Comparison of ENCODE assay signal across 11 cellular contexts in genomic region chr21:45318146-45318555, GRCh38. TPM values are rescaled to one million over a fixed set of nuclear protein-coding genes. Genes with fewer than 3 reads are reported as not detected.
DNase-seq lines count a peak whose midpoint lies in the region; ATAC-seq lines count a peak whose summit lies in the region.
"Had no signal": no experiment of that assay in that cellular context is flagged by ENCODE, and none has a peak within 500 bp of the region (broad histone marks: within the 10 kb centered on the region; RNA-seq: fewer than 3 reads in every experiment).

No MANE protein-coding gene starts in this region.

- H3K4ac ChIP-seq in mesenchymal stem cell (ENCODE audit: low read depth in 1 of 2, low read length in 2 of 2) = peak overlapping the region; percentile 97 to 99

- H3K27me3 ChIP-seq in HUES6 (ENCODE audit: control insufficient read depth, insufficient read depth, low read length) (no peaks in the 10 kb centered on the region), duodenal mucosa (ENCODE audit: control insufficient read depth in 1 of 2, insufficient read depth in 2 of 2, low read length in 2 of 2) (peaks cover 0 to 4% of the 10 kb centered on the region in 2 donors), mesenchymal stem cell (ENCODE audit: control insufficient read depth in 1 of 2, insufficient read depth in 1 of 2, low read length in 2 of 2) (peaks cover 0 to 14% of the 10 kb centered on the region in 2 experiments), stomach smooth muscle (ENCODE audit: control insufficient read depth in 1 of 2, insufficient read depth in 2 of 2, low read length in 2 of 2) (no peaks in the 10 kb centered on the region)

- H3K4me1 ChIP-seq in HUES6 (ENCODE audit: control insufficient read depth, insufficient read depth, low read length) = peaks cover 36% of the 10 kb centered on the region
- peaks cover 14 to 19% of the 10 kb centered on the region in 2 donors for H3K4me1 ChIP-seq in duodenal mucosa (ENCODE audit: control insufficient read depth in 1 of 2, insufficient read depth in 2 of 2, low read length in 2 of 2)
- peaks cover 42% of the 10 kb centered on the region for H3K4me1 ChIP-seq in mesenchymal stem cell (ENCODE audit: control insufficient read depth, insufficient read depth, low read depth, low read length)
- peaks cover 44% of the 10 kb centered on the region for H3K4me1 ChIP-seq in stomach smooth muscle (ENCODE audit: control insufficient read depth, insufficient read depth, low read length)
- H3K4me1 ChIP-seq: foreskin keratinocyte had no signal

- H3K27ac ChIP-seq in HUES6 (ENCODE audit: low read depth, low read length) = peak overlapping the region; percentile 49; the same call in 1 of the 2 replicates
- H3K27ac ChIP-seq in duodenal mucosa (ENCODE audit: low read depth, low read length) = peak overlapping the region; percentile 75
- no peak overlapping the region for H3K27ac ChIP-seq in mesenchymal stem cell (ENCODE audit: low read length, poor library complexity, severe bottlenecking)
- peak overlapping the region; percentile 55 for H3K27ac ChIP-seq in stomach smooth muscle (ENCODE audit: low read length)
- H3K27ac ChIP-seq: foreskin keratinocyte had no signal

- H3K18ac ChIP-seq in mesenchymal stem cell (ENCODE audit: low read depth in 1 of 2, low read length in 2 of 2) = peak overlapping the region; percentile 93 to 99

- H3K23ac ChIP-seq in mesenchymal stem cell (ENCODE audit: low read length in 2 of 2) = no peak overlapping the region

- no peak overlapping the region for H3K9ac ChIP-seq in HUES6 (ENCODE audit: low read length)
- no peak overlapping the region for H3K9ac ChIP-seq in duodenal mucosa (ENCODE audit: low read depth in 1 of 2, low read length in 2 of 2)
- H3K9ac ChIP-seq in mesenchymal stem cell (ENCODE audit: low read length) = no peak overlapping the region
- H3K9ac ChIP-seq in stomach smooth muscle (ENCODE audit: low read length in 2 of 2) = no peak overlapping the region

- H3K4me3 ChIP-seq in HUES6 (ENCODE audit: low read depth, low read length) (no peak overlapping the region), duodenal mucosa (ENCODE audit: low read depth in 1 of 2, low read length in 2 of 2) (no peak overlapping the region), mesenchymal stem cell (ENCODE audit: insufficient read depth in 1 of 2, low read depth in 1 of 2, low read length in 2 of 2) (no peak overlapping the region), stomach smooth muscle (ENCODE audit: low read length in 2 of 2) (no peak overlapping the region)

- DNase-seq in mesenchymal stem cell (no peak), SHP77 treated with DMSO at 0.1 percent for 48 hours (lab: John Stamatoyannopoulos, UW) (no peak), EL (no peak)
- DNase-seq: activated CD8-positive, alpha-beta memory T cell treated with anti-CD3 and anti-CD28 coated beads, Interleukin-2, amount 10 ng/mL, durations not matched to agents 7 days and 5 days; foreskin keratinocyte; NCI-H510A had no signal

- H3K36me3 ChIP-seq in HUES6 (ENCODE audit: control insufficient read depth, insufficient read depth, low read length) (no peaks in the 10 kb centered on the region), duodenal mucosa (ENCODE audit: control insufficient read depth in 1 of 2, insufficient read depth in 2 of 2, low read length in 2 of 2) (no peaks in the 10 kb centered on the region), mesenchymal stem cell (ENCODE audit: control insufficient read depth in 1 of 2, insufficient read depth in 2 of 2, low read depth in 1 of 2, low read length in 2 of 2) (no peaks in the 10 kb centered on the region), stomach smooth muscle (ENCODE audit: control insufficient read depth in 2 of 2, insufficient read depth in 2 of 2, low read length in 2 of 2) (no peaks in the 10 kb centered on the region)

- H2BK15ac ChIP-seq in mesenchymal stem cell (ENCODE audit: low read depth, poor library complexity, severe bottlenecking) = peak overlapping the region; percentile 94

- no peak overlapping the region for H2AFZ ChIP-seq in mesenchymal stem cell (ENCODE audit: low read depth, low read length)

- no peak overlapping the region for H3K4me2 ChIP-seq in mesenchymal stem cell (ENCODE audit: low read length, poor library complexity, severe bottlenecking)

- peak overlapping the region; percentile 99 for H2BK120ac ChIP-seq in mesenchymal stem cell (ENCODE audit: low read depth, low read length)

- 93% methylated on average over 6 of the region's 7 CpGs for WGBS in mesenchymal stem cell

- ATAC-seq in HG02759 (IDR thresholded peaks at IDR 0.05; ENCODE audit: unreplicated experiment) (no peak), HG03354 (IDR thresholded peaks at IDR 0.05; ENCODE audit: poor library complexity, severe bottlenecking, unreplicated experiment) (no peak)
- ATAC-seq: activated CD8-positive, alpha-beta memory T cell treated with anti-CD3 and anti-CD28 coated beads, Interleukin-2, amount 10 ng/mL, durations not matched to agents 7 days and 5 days; foreskin keratinocyte had no signal

- peak overlapping the region; percentile 100 for H4K91ac ChIP-seq in mesenchymal stem cell (ENCODE audit: low read length)

- peak overlapping the region in 1 of 2 experiments; percentile 84 for H3K14ac ChIP-seq in mesenchymal stem cell (ENCODE audit: low read length in 2 of 2)

- no peaks in the 10 kb centered on the region for H3K79me1 ChIP-seq in mesenchymal stem cell (replicated peaks; ENCODE audit: low read length, poor library complexity, severe bottlenecking)

- H4K8ac ChIP-seq in mesenchymal stem cell (ENCODE audit: low read length) = peak overlapping the region; percentile 98

- H2AK5ac ChIP-seq in mesenchymal stem cell (ENCODE audit: low read length, severe bottlenecking) = peak overlapping the region; percentile 24

- H3K9me3 ChIP-seq in HUES6 (ENCODE audit: control insufficient read depth, insufficient read depth, low read depth, low read length) = no peaks in the 10 kb centered on the region
- no peaks in the 10 kb centered on the region for H3K9me3 ChIP-seq in duodenal mucosa (ENCODE audit: control insufficient read depth in 1 of 2, low read length in 2 of 2)
- H3K9me3 ChIP-seq in mesenchymal stem cell (ENCODE audit: control insufficient read depth, low read length) = no peaks in the 10 kb centered on the region
- H3K9me3 ChIP-seq in stomach smooth muscle (ENCODE audit: control insufficient read depth in 2 of 2, low read length in 2 of 2) = no peaks in the 10 kb centered on the region

- peak overlapping the region; percentile 97 to 99 for H2BK12ac ChIP-seq in mesenchymal stem cell (ENCODE audit: low read length in 2 of 2)

- H2BK5ac ChIP-seq in mesenchymal stem cell (ENCODE audit: low read depth, low read length, poor library complexity, severe bottlenecking) = no peak overlapping the region

RNA-seq across cellular contexts. Expression of gene POFUT2, which starts 30.5 kb away (rescaled TPM):
- 75.1 TPM for polyA plus RNA-seq in mesenchymal stem cell (2013, experiment 1 of 2)
- polyA plus RNA-seq in mesenchymal stem cell (2013, experiment 2 of 2) = 76.3 TPM
